Comparison of ENCODE assay signal across 21 cellular contexts in the genomic region with DNA sequence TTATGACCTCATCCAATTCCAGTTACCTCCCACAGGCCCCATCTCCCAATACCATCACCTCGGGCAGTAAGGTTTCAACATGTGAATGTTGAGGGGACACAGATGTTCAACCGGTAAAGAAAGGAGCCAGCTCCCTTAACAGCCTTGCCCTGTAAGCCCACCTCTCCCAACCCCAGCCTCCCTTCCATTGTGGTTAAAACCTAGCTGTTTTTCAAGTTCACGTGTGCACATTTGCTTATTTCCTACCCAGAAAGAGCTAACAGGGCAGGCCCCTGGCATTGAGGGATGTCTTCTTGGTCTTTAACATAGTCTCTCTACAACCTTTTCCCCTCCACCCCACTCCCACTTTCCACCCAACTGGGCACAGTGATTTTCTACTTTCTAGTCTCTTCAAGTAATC.
"Had no signal": no experiment of that assay in that cellular context is flagged by ENCODE, and none has a peak within 500 bp of the region (broad histone marks: within the 10 kb centered on the region; RNA-seq: fewer than 3 reads in every experiment).

No MANE protein-coding gene starts in this region.

- H3K4me3 Mint-ChIP-seq: mesothelial cell of epicardium had no signal

- H3K27ac Mint-ChIP-seq: mesothelial cell of epicardium had no signal

- H3K4me1 Mint-ChIP-seq: naive B cell had no signal

- H3K36me3 ChIP-seq: esophagus squamous epithelium, gastrocnemius medialis, heart right ventricle, left lung, lower lobe of right lung had no signal

- H3K4me1 ChIP-seq: esophagus squamous epithelium, gastrocnemius medialis, heart right ventricle, left lung, lower lobe of right lung had no signal

- H3K4me3 ChIP-seq: coronary artery, dorsolateral prefrontal cortex, esophagus squamous epithelium, gastrocnemius medialis, heart right ventricle, left lung, lower lobe of right lung, mucosa of descending colon had no signal

- H3K27ac ChIP-seq: coronary artery, dorsolateral prefrontal cortex, esophagus squamous epithelium, gastrocnemius medialis, heart right ventricle, left lung, lower lobe of right lung had no signal

- H3K27me3 ChIP-seq: dorsolateral prefrontal cortex, esophagus squamous epithelium, gastrocnemius medialis, heart right ventricle, left lung had no signal

- ATAC-seq: gastrocnemius medialis, heart right ventricle, left cardiac atrium, left lung, left ventricle myocardium superior, lower lobe of right lung, mucosa of descending colon had no signal

- DNase-seq: dermis blood vessel endothelial cell; dorsolateral prefrontal cortex; effector CD4-positive, alpha-beta T cell; effector memory CD4-positive, alpha-beta T cell; esophagus squamous epithelium; foreskin fibroblast; foreskin melanocyte; gastrocnemius medialis; glutamatergic neuron; head of caudate nucleus; heart right ventricle; hippocampal formation; left cardiac atrium; left lung; left ventricle myocardium superior; lower lobe of right lung; mesenchymal stem cell; mucosa of descending colon; naive B cell had no signal

- H3K27me3 Mint-ChIP-seq: naive B cell had no signal
